Comparison of ENCODE assay signal across 24 cellular contexts in genomic region chr3:195817578-195818135, GRCh38. TPM values are rescaled to one million over a fixed set of nuclear protein-coding genes. Genes with fewer than 3 reads are reported as not detected.
"Had no signal": no experiment of that assay in that cellular context is flagged by ENCODE, and none has a peak within 500 bp of the region (broad histone marks: within the 10 kb centered on the region; RNA-seq: fewer than 3 reads in every experiment).

No MANE protein-coding gene starts in this region.

- H3K36me3 ChIP-seq: left lung, neutrophil, right lobe of liver, thoracic aorta, upper lobe of left lung had no signal

- H3K4me3 ChIP-seq: left lung, lung, right lobe of liver, skin epidermis, thoracic aorta, upper lobe of left lung had no signal

- H3K4me1 Mint-ChIP-seq: naive B cell; stimulated activated memory B cell treated with anti-CD40 and anti-IgM and Interleukin-4, amounts not matched to agents 10 μg/mL and 1 μg/mL and 100 μg/mL, for 72 hours had no signal

- H3K4me3 Mint-ChIP-seq: activated T-cell treated with anti-CD3 and anti-CD28 coated beads, Interleukin-2, amount 50 U/mL, for 4 hours; naive B cell; stimulated activated memory B cell treated with anti-CD40 and anti-IgM and Interleukin-4, amounts not matched to agents 10 μg/mL and 1 μg/mL and 100 μg/mL, for 72 hours; T-helper 2 cell treated with Interferon-gamma antibody and Interleukin-4, amounts not matched to agents 5 μg/mL and 100 μg/mL, for 36 hours had no signal

- H3K4me1 ChIP-seq: parathyroid adenoma, right lobe of liver had no signal

- H2AFZ ChIP-seq: parathyroid adenoma had no signal

- H3K27me3 ChIP-seq: neutrophil, right lobe of liver, upper lobe of left lung had no signal

- H3K36me3 Mint-ChIP-seq: naive B cell; stimulated activated memory B cell treated with anti-CD40 and anti-IgM and Interleukin-4, amounts not matched to agents 10 μg/mL and 1 μg/mL and 100 μg/mL, for 72 hours had no signal

- ATAC-seq: activated T-cell treated with anti-CD3 and anti-CD28 coated beads, Interleukin-2, amount 50 U/mL, for 4 hours; left lung; right lobe of liver; stimulated activated memory B cell treated with anti-CD40 and anti-IgM and Interleukin-4, amounts not matched to agents 10 μg/mL and 1 μg/mL and 100 μg/mL, for 72 hours had no signal

- H3K9me3 ChIP-seq: left lung, neutrophil, right lobe of liver, thoracic aorta, upper lobe of left lung had no signal

- H3K79me2 ChIP-seq: parathyroid adenoma had no signal

- H3K9me3 Mint-ChIP-seq: activated T-cell treated with anti-CD3 and anti-CD28 coated beads, Interleukin-2, amount 50 U/mL, for 4 hours; naive B cell; stimulated activated memory B cell treated with anti-CD40 and anti-IgM and Interleukin-4, amounts not matched to agents 10 μg/mL and 1 μg/mL and 100 μg/mL, for 72 hours; T-helper 2 cell treated with Interferon-gamma antibody and Interleukin-4, amounts not matched to agents 5 μg/mL and 100 μg/mL, for 36 hours had no signal

- H3K27ac ChIP-seq: left lung, neutrophil, parathyroid adenoma, right lobe of liver, skin epidermis, thoracic aorta, upper lobe of left lung had no signal

- DNase-seq: activated CD4-positive, alpha-beta T cell treated with anti-CD3 and anti-CD28 coated beads for 1 hour; activated CD4-positive, alpha-beta T cell treated with anti-CD3 and anti-CD28 coated beads, Interleukin-2, amount 50 U/mL, for 1 hour; activated CD8-positive, alpha-beta memory T cell treated with anti-CD3 and anti-CD28 coated beads, Interleukin-2, amount 50 U/mL, for 48 hours; activated naive CD4-positive, alpha-beta T cell treated with Interleukin-2 at 50 U/mL for 16 hours; activated T-cell treated with anti-CD3 and anti-CD28 coated beads, Interleukin-2, amount 50 U/mL, for 4 hours; amygdala; cerebellar nuclear complex; erythroblast; foreskin fibroblast; kidney glomerular epithelial cell; naive B cell; right lobe of liver; stimulated activated CD4-positive, alpha-beta T cell treated with anti-CD3 and anti-CD28 coated beads, Interleukin-2, amount 100 ng/mL, for 24 hours; upper lobe of left lung had no signal

- H3K27ac Mint-ChIP-seq: stimulated activated memory B cell treated with anti-CD40 and anti-IgM and Interleukin-4, amounts not matched to agents 10 μg/mL and 1 μg/mL and 100 μg/mL, for 72 hours; T-helper 2 cell treated with Interferon-gamma antibody and Interleukin-4, amounts not matched to agents 5 μg/mL and 100 μg/mL, for 36 hours had no signal

RNA-seq across cellular contexts. Expression of gene MUC4, which starts 5.9 kb away (rescaled TPM):
- total RNA-seq: fibroblast of lung, mesenteric fat pad, thoracic aorta had no signal
- polyA plus RNA-seq: fibroblast of lung had no signal
